ENCODE assay signal across 10 cellular contexts in genomic region chr9:131734781-131735180, GRCh38. TPM values are rescaled to one million over a fixed set of nuclear protein-coding genes. Genes with fewer than 3 reads are reported as not detected.
DNase-seq lines count a peak whose midpoint lies in the region; ATAC-seq and TF ChIP-seq lines count a peak whose summit lies in the region.
"Had no signal": no experiment of that assay in that cellular context is flagged by ENCODE, and none has a peak within 500 bp of the region (broad histone marks: within the 10 kb centered on the region; RNA-seq: fewer than 3 reads in every experiment).

No MANE protein-coding gene starts in this region.

- peaks cover 87% of the 10 kb centered on the region for H3K4me1 Mint-ChIP-seq in activated naive CD4-positive, alpha-beta T cell treated with anti-CD3 and anti-CD28 coated beads, Interleukin-2, amount 10 ng/mL, durations not matched to agents 7 days and 5 days
- peaks cover 77% of the 10 kb centered on the region for H3K4me1 Mint-ChIP-seq in activated CD4-positive, alpha-beta memory T cell treated with anti-CD3 and anti-CD28 coated beads, Interleukin-2, amount 10 ng/mL, durations not matched to agents 7 days and 5 days
- peaks cover 62% of the 10 kb centered on the region for H3K4me1 Mint-ChIP-seq in GM23338

- H3K9me3 ChIP-seq in liver (ENCODE audit: control insufficient read depth in 4 of 4, low read length in 3 of 4): no peaks in the 10 kb centered on the region
- no peaks in the 10 kb centered on the region for H3K9me3 ChIP-seq in transverse colon
- H3K9me3 ChIP-seq: mucosa of descending colon had no signal

- H2AFZ ChIP-seq in GM23338: no peak overlapping the region

- H3K4me1 ChIP-seq in liver (ENCODE audit: control insufficient read depth in 4 of 4, insufficient read depth in 4 of 4, low read length in 3 of 4): peaks cover 30 to 72% (median 65%) of the 10 kb centered on the region in 4 donors
- peaks cover 49 to 88% (median 69%) of the 10 kb centered on the region in 4 donors for H3K4me1 ChIP-seq in transverse colon
- peaks cover 43% of the 10 kb centered on the region for H3K4me1 ChIP-seq in GM23338 (ENCODE audit: insufficient read depth)

- TF ChIP-seq CTCF in liver (IDR thresholded peaks at IDR 0.05; ENCODE audit: low read depth, low read length, missing input control): no peak
- no peak for TF ChIP-seq CTCF in transverse colon (IDR thresholded peaks at IDR 0.05)
- TF ChIP-seq CTCF in GM23338 (conservative IDR thresholded peaks at IDR 0.05; ENCODE audit: low read depth in 2 of 2): no peak

- no peak overlapping the region for H3K4me2 ChIP-seq in GM23338

- WGBS in liver: 76% methylated on average over 8 of the region's 8 CpGs
- WGBS in transverse colon (ENCODE audit: low coverage in 1 of 2), 2 donors: 67 to 81% methylated on average over 3 to 8 of the region's 8 CpGs

- no peak for TF ChIP-seq RAD21 in liver (IDR thresholded peaks at IDR 0.05)

- H3K9me3 Mint-ChIP-seq in activated naive CD4-positive, alpha-beta T cell treated with anti-CD3 and anti-CD28 coated beads, Interleukin-2, amount 10 ng/mL, durations not matched to agents 7 days and 5 days: no peaks in the 10 kb centered on the region
- no peaks in the 10 kb centered on the region for H3K9me3 Mint-ChIP-seq in activated CD4-positive, alpha-beta memory T cell treated with anti-CD3 and anti-CD28 coated beads, Interleukin-2, amount 10 ng/mL, durations not matched to agents 7 days and 5 days
- no peaks in the 10 kb centered on the region for H3K9me3 Mint-ChIP-seq in GM23338

- ATAC-seq in GM21390 (IDR thresholded peaks at IDR 0.05; ENCODE audit: unreplicated experiment) (no peak), GM23338 (no peak)

- H3K4me3 ChIP-seq in liver (ENCODE audit: low read depth in 1 of 3, low read length in 3 of 3) (no peak overlapping the region), transverse colon (no peak overlapping the region), GM23338 (no peak overlapping the region)
- H3K4me3 ChIP-seq: mucosa of descending colon had no signal

- POLR2A ChIA-PET in activated CD4-positive, alpha-beta memory T cell treated with anti-CD3 and anti-CD28 coated beads, Interleukin-2, amount 10 ng/mL, durations not matched to agents 7 days and 5 days (lab: Charles Lee): interaction anchor here (0.7 to 14.7 kb wide), 9 partner anchors 9 to 149 kb away, joined by 3 to 362 read pairs (median 23); no protein-coding TSS in a partner anchor

- peak overlapping the region; percentile 59 for H3K4me3 Mint-ChIP-seq in activated naive CD4-positive, alpha-beta T cell treated with anti-CD3 and anti-CD28 coated beads, Interleukin-2, amount 10 ng/mL, durations not matched to agents 7 days and 5 days
- peak overlapping the region; percentile 71 for H3K4me3 Mint-ChIP-seq in activated CD4-positive, alpha-beta memory T cell treated with anti-CD3 and anti-CD28 coated beads, Interleukin-2, amount 10 ng/mL, durations not matched to agents 7 days and 5 days
- H3K4me3 Mint-ChIP-seq in GM23338: no peak overlapping the region

- no peaks in the 10 kb centered on the region for H3K27me3 Mint-ChIP-seq in activated naive CD4-positive, alpha-beta T cell treated with anti-CD3 and anti-CD28 coated beads, Interleukin-2, amount 10 ng/mL, durations not matched to agents 7 days and 5 days
- no peaks in the 10 kb centered on the region for H3K27me3 Mint-ChIP-seq in activated CD4-positive, alpha-beta memory T cell treated with anti-CD3 and anti-CD28 coated beads, Interleukin-2, amount 10 ng/mL, durations not matched to agents 7 days and 5 days
- peaks cover 16% of the 10 kb centered on the region for H3K27me3 Mint-ChIP-seq in GM23338 (ENCODE audit: insufficient read depth, low read depth, poor library complexity)

- H4K20me1 ChIP-seq in GM23338 (replicated peaks; ENCODE audit: insufficient read depth): peaks cover 25% of the 10 kb centered on the region

- H3K36me3 ChIP-seq in liver (ENCODE audit: control insufficient read depth in 4 of 4, insufficient read depth in 3 of 4, low read depth in 1 of 4, low read length in 3 of 4): no peaks in the 10 kb centered on the region
- H3K36me3 ChIP-seq in transverse colon: no peaks in the 10 kb centered on the region
- no peaks in the 10 kb centered on the region for H3K36me3 ChIP-seq in GM23338 (ENCODE audit: insufficient read depth)

- peak overlapping the region; percentile 97 for H3K27ac Mint-ChIP-seq in activated naive CD4-positive, alpha-beta T cell treated with anti-CD3 and anti-CD28 coated beads, Interleukin-2, amount 10 ng/mL, durations not matched to agents 7 days and 5 days
- H3K27ac Mint-ChIP-seq in activated CD4-positive, alpha-beta memory T cell treated with anti-CD3 and anti-CD28 coated beads, Interleukin-2, amount 10 ng/mL, durations not matched to agents 7 days and 5 days: peak overlapping the region; percentile 99
- H3K27ac Mint-ChIP-seq in GM23338: no peak overlapping the region

- TF ChIP-seq EP300 in transverse colon (IDR thresholded peaks at IDR 0.05; ENCODE audit: low read depth): no peak

- H3F3A ChIP-seq in GM23338 (replicated peaks; ENCODE audit: low read depth): no peaks in the 10 kb centered on the region

- H3K27me3 ChIP-seq in liver (ENCODE audit: control insufficient read depth in 4 of 4, insufficient read depth in 4 of 4, low read length in 3 of 4): no peaks in the 10 kb centered on the region
- H3K27me3 ChIP-seq in transverse colon: no peaks in the 10 kb centered on the region
- no peaks in the 10 kb centered on the region for H3K27me3 ChIP-seq in GM23338 (ENCODE audit: insufficient read depth)

- CTCF ChIA-PET in activated naive CD4-positive, alpha-beta T cell treated with anti-CD3 and anti-CD28 coated beads, Interleukin-2, amount 10 ng/mL, durations not matched to agents 7 days and 5 days (lab: Charles Lee): interaction anchor here (1.6 to 7.0 kb wide), 3 partner anchors 8 to 143 kb away, joined by 5 to 30 read pairs (median 5); no protein-coding TSS in a partner anchor
- CTCF ChIA-PET in activated CD4-positive, alpha-beta memory T cell treated with anti-CD3 and anti-CD28 coated beads, Interleukin-2, amount 10 ng/mL, durations not matched to agents 7 days and 5 days (lab: Charles Lee): no interaction called here

- peaks cover 36% of the 10 kb centered on the region for H3K36me3 Mint-ChIP-seq in activated naive CD4-positive, alpha-beta T cell treated with anti-CD3 and anti-CD28 coated beads, Interleukin-2, amount 10 ng/mL, durations not matched to agents 7 days and 5 days
- H3K36me3 Mint-ChIP-seq in activated CD4-positive, alpha-beta memory T cell treated with anti-CD3 and anti-CD28 coated beads, Interleukin-2, amount 10 ng/mL, durations not matched to agents 7 days and 5 days (ENCODE audit: low read depth): peaks cover 44% of the 10 kb centered on the region
- H3K36me3 Mint-ChIP-seq in GM23338 (ENCODE audit: low read depth): peaks cover 6% of the 10 kb centered on the region; the same call in 2 of the 3 replicates

- peaks cover 92% of the 10 kb centered on the region for H3K79me2 ChIP-seq in GM23338 (replicated peaks; ENCODE audit: insufficient read depth)

- H3K9ac ChIP-seq in liver (ENCODE audit: low read depth in 1 of 2, low read length in 2 of 2): peak overlapping the region in 1 of 2 donors; percentile 2

- TF ChIP-seq POLR2A in transverse colon (IDR thresholded peaks at IDR 0.05): no peak

- intact Hi-C loops in transverse colon (cut with DNase I; ENCODE audit: low total_unique reads): loop anchor here (5.0 kb wide), 1 partner anchor 87 kb away; no protein-coding TSS in a partner anchor

- in situ Hi-C loops in transverse colon (cut with MboI; ENCODE audit: low pct_ligation_motif_present in 1 of 4, low pct_unique_long_range_greater_than_20kb in 1 of 4, low sequenced_read_pairs in 3 of 4): loop anchor here (25.0 kb wide), 3 partner anchors 247 to 372 kb away; partner anchors contain the start of gene PRRC2B (in 1 of the 4)

- H3K9me2 ChIP-seq in GM23338 (ENCODE audit: insufficient read depth): no peaks in the 10 kb centered on the region

- no peak for DNase-seq in activated naive CD4-positive, alpha-beta T cell treated with anti-CD3 and anti-CD28 coated beads, Interleukin-2, amount 10 ng/mL, durations not matched to agents 7 days and 5 days
- no peak for DNase-seq in activated naive CD4-positive, alpha-beta T cell treated with Interleukin-2 at 50 U/mL for 16 hours
- no peak for DNase-seq in activated CD4-positive, alpha-beta memory T cell treated with anti-CD3 and anti-CD28 coated beads, Interleukin-2, amount 10 ng/mL, durations not matched to agents 7 days and 5 days
- DNase-seq in transverse colon: no peak
- DNase-seq in GM23338 (ENCODE audit: low spot score): no peak
- DNase-seq in medulla oblongata (ENCODE audit: extremely low spot score): no peak
- DNase-seq: activated CD4-positive, alpha-beta T cell treated with anti-CD3 and anti-CD28 coated beads for 1 hour had no signal

- H3K27ac ChIP-seq in liver (ENCODE audit: low read depth in 1 of 2, low read length in 2 of 2) (peak overlapping the region; percentile 72 to 81), transverse colon (peak overlapping the region; percentile 79 to 85 (median 81)), GM23338 (ENCODE audit: low read depth) (no peak overlapping the region)

TF ChIP-seq in liver, 16 proteins besides CTCF, POLR2A, EP300 and RAD21 (continues in another document):
- no peak for TF ChIP-seq JUND (IDR thresholded peaks at IDR 0.05)
- TF ChIP-seq, protein P1, sequence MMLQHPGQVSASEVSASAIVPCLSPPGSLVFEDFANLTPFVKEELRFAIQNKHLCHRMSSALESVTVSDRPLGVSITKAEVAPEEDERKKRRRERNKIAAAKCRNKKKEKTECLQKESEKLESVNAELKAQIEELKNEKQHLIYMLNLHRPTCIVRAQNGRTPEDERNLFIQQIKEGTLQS (IDR thresholded peaks at IDR 0.05): no peak

TF ChIP-seq in GM23338, 12 proteins besides CTCF, POLR2A, EP300 and RAD21 (continues in another document):
- TF ChIP-seq CREB1 (CRISPR knock-in tag; IDR thresholded peaks at IDR 0.05; ENCODE audit: low read depth) (no peak), STAT1 (IDR thresholded peaks at IDR 0.05; ENCODE audit: unreplicated experiment) (no peak), ZNF114 (CRISPR knock-in tag; IDR thresholded peaks at IDR 0.05) (no peak), JUNB (IDR thresholded peaks at IDR 0.05; ENCODE audit: unreplicated experiment) (no peak)

RNA-seq across cellular contexts. Expression of gene RAPGEF1, which starts 5.1 kb away (rescaled TPM):
- 100 to 1,000 TPM; 149 to 158 TPM for total RNA-seq in activated CD4-positive, alpha-beta memory T cell treated with anti-CD3 and anti-CD28 coated beads, Interleukin-2, amount 10 ng/mL, durations not matched to agents 7 days and 5 days
- 10 to 100 TPM; 14.1 to 19.6 TPM for total RNA-seq in liver
- polyA plus RNA-seq in liver: 10 to 100 TPM in 1 of 2 donors, 1 to 10 TPM in 1; 5.6 to 19.7 TPM
- total RNA-seq in transverse colon: 10 to 100 TPM; 49.8 to 86.0 (median 55.1) TPM
- total RNA-seq in GM23338 (2014; rRNA removed; shearing (Covaris generic)): 80.7 and 82.8 TPM in 2 replicates
- 9.9 and 10.9 TPM in 2 replicates for polyA plus RNA-seq in GM23338 (2016; fragmentation: Nextera tagmentation; extraction: Ambion mirVana)
